In the genomic region with DNA sequence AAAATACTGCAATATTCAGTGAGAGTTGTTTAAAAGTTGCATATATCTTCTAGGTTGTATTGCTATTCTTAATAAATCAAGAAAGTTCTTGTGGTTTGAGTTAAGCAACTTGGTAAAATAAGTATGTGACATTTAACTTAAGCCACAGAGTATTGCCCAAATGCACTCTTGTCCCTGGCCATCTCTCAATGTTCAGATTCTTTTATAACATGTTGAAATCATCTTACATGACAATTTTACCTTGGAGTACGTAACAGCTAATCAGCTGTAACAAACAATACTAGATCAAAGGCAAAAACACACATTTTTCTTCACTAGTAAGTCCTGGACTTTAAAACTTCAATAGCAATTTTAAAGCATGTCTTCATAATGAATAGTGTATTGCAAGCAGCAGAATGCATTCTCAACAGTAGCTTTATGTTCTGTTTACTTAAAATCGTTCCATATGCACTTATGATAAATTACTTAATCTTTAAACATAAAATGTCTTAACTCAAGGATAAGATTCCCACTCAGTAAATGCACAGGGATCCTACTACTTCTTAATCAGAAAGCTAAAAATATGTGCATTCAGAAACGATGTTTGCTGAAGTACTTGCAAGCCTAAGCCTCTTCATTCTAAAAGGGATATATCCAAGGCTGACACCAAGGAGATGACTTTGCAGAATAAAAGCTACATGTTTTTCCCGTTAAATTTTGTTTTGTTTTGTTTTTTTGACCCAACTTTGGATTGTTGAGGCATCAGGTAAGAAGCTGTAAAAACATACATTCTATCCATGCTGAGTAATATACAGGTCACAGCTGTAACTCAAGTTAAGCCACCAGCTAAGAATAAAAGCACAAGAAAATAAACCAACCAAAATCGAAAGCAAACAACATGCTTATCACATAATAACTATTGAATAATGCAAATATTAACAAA, we compare ENCODE assay signal across 10 cellular contexts.
DNase-seq lines count a peak whose midpoint lies in the region; ATAC-seq and TF ChIP-seq lines count a peak whose summit lies in the region.
"Had no signal": no experiment of that assay in that cellular context is flagged by ENCODE, and none has a peak within 500 bp of the region (broad histone marks: within the 10 kb centered on the region; RNA-seq: fewer than 3 reads in every experiment).

No MANE protein-coding gene starts in this region.

- DNase-seq in MCF 10A (ENCODE audit: unreplicated experiment) (peak; percentile 4), breast epithelium (ENCODE audit: low spot score in 2 of 2) (no peak), inferior parietal cortex (ENCODE audit: extremely low spot score) (peak; percentile 59), SIG-M5 treated with dmso at 0.1 percent for 504 hours (lab: John Stamatoyannopoulos, UW; ENCODE audit: unreplicated experiment) (no peak), SW480 (ENCODE audit: low spot score) (no peak)
- DNase-seq: activated CD4-positive, alpha-beta T cell treated with anti-CD3 and anti-CD28 coated beads, Interleukin-2, amount 50 U/mL, for 4 hours; upper lobe of left lung had no signal

- no peaks in the 10 kb centered on the region for H3K36me3 Mint-ChIP-seq in MCF 10A (ENCODE audit: insufficient read depth, unreplicated experiment)
- no peaks in the 10 kb centered on the region for H3K36me3 Mint-ChIP-seq in brain

- no peak for TF ChIP-seq POLR2A in breast epithelium (IDR thresholded peaks at IDR 0.05)

- CTCF ChIA-PET in MCF 10A (lab: Yijun Ruan, JAX): interaction anchor here (0.6 to 1.6 kb wide), 17 partner anchors 13 to 1681 kb away, joined by 3 to 8 read pairs (median 3); no protein-coding TSS in a partner anchor

- H3K27ac Mint-ChIP-seq in MCF 10A (ENCODE audit: low read depth, unreplicated experiment) (no peak overlapping the region), brain (peak overlapping the region in 4 of 5 experiments; percentile 17 to 96 (median 77))

- H3K27me3 ChIP-seq in breast epithelium: no peaks in the 10 kb centered on the region
- H3K27me3 ChIP-seq: upper lobe of left lung had no signal

- TF ChIP-seq CTCF in MCF 10A (IDR thresholded peaks at IDR 0.05; ENCODE audit: unreplicated experiment) (no peak), breast epithelium (IDR thresholded peaks at IDR 0.05) (no peak), brain (conservative IDR thresholded peaks at IDR 0.05) (no peak)

- no TSS peak for BruUV-seq in MCF 10A (replicated peaks; lab: Mats Ljungman, UMichigan)

- H3K27ac ChIP-seq in breast epithelium: no peak overlapping the region
- peak overlapping the region; percentile 41 for H3K27ac ChIP-seq in temporal lobe (ENCODE audit: low read depth, low read length)

- peak overlapping the region in 1 of 3 donors; percentile 23 for H3K4me3 ChIP-seq in breast epithelium

- H3K9me3 Mint-ChIP-seq in MCF 10A (ENCODE audit: unreplicated experiment): no peaks in the 10 kb centered on the region
- H3K9me3 Mint-ChIP-seq in brain: peaks cover 0 to 6% (median 2%) of the 10 kb centered on the region in 5 experiments

- H3K27me3 Mint-ChIP-seq in MCF 10A (ENCODE audit: insufficient read depth, unreplicated experiment) (no peaks in the 10 kb centered on the region), brain (peaks cover 3% of the 10 kb centered on the region)

- intact Hi-C loops in MCF 10A (cut with micrococcal nuclease) (loop anchor here (1.0 to 2.0 kb wide), 2 partner anchors 77 to 973 kb away; no protein-coding TSS in a partner anchor), breast epithelium (cut with DNase I; ENCODE audit: low total_unique reads) (no loop called here)

- ATAC-seq in HG02885 (IDR thresholded peaks at IDR 0.05; ENCODE audit: poor library complexity, unreplicated experiment): no peak

- POLR2A ChIA-PET in MCF 10A (lab: Yijun Ruan, JAX): interaction anchor here (0.7 to 0.8 kb wide), 2 partner anchors 13 to 76 kb away, joined by 3 read pairs; no protein-coding TSS in a partner anchor

- H3K4me3 Mint-ChIP-seq in MCF 10A (ENCODE audit: unreplicated experiment) (no peak overlapping the region), brain (peak overlapping the region in 3 of 5 experiments; percentile 64 to 71 (median 68))

- no peaks in the 10 kb centered on the region for H3K36me3 ChIP-seq in breast epithelium
- H3K36me3 ChIP-seq: upper lobe of left lung had no signal

- H3K4me1 Mint-ChIP-seq in MCF 10A (ENCODE audit: insufficient read depth, unreplicated experiment) (peaks cover 11% of the 10 kb centered on the region), brain (peaks cover 65% of the 10 kb centered on the region)

- no peaks in the 10 kb centered on the region for H3K4me1 ChIP-seq in breast epithelium

- H3K9me3 ChIP-seq in breast epithelium: no peaks in the 10 kb centered on the region
- H3K9me3 ChIP-seq: upper lobe of left lung had no signal

Comparison
In these comparisons a context has a peak if more than half of its experiments do, and no peak if none do; other contexts are left out.
1. DNase-seq: peak in MCF 10A (single experiment) and inferior parietal cortex (single experiment); none in breast epithelium (0 of 2), SIG-M5 treated with dmso at 0.1 percent for 504 hours (single experiment) and SW480 (single experiment).